21 cellular contexts compared by ENCODE assay signal in the genomic region with DNA sequence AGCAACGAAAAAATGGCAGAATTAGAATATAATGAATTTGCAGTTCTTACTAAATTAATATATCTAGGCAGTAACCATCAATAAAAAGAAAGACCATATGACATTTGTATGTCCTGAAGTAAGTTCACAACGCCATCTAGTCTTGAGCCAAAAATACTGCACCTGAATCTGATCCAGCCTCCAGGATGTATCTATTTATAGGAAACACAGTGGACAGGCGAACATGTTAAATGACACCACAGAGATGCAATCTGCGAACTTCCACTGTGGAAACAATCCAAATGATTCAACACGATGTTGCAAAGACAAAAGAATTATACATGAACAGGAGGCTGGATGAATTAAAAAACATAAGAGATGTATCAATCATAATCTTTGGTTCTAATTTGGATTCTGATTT.
"Had no signal": no experiment of that assay in that cellular context is flagged by ENCODE, and none has a peak within 500 bp of the region (broad histone marks: within the 10 kb centered on the region; RNA-seq: fewer than 3 reads in every experiment).

No MANE protein-coding gene starts in this region.

- H3K9me3 ChIP-seq: pancreas, testis had no signal

- H3K4me3 ChIP-seq: pancreas, testis had no signal

- H3K4me3 Mint-ChIP-seq: activated CD4-positive, alpha-beta memory T cell treated with anti-CD3 and anti-CD28 coated beads, Interleukin-2, amount 10 ng/mL, durations not matched to agents 7 days and 5 days; activated CD4-positive, alpha-beta T cell treated with anti-CD3 and anti-CD28 coated beads for 36 hours; activated naive CD8-positive, alpha-beta T cell treated with anti-CD3 and anti-CD28 coated beads, Interleukin-2, amount 10 ng/mL, durations not matched to agents 7 days and 5 days; activated T-cell treated with anti-CD3 and anti-CD28 coated beads, Interleukin-2, amount 50 U/mL, for 72 hours; effector memory CD8-positive, alpha-beta T cell; naive B cell; stimulated activated naive CD8-positive, alpha-beta T cell treated with anti-CD3 and anti-CD28 coated beads, Interleukin-15, amount 100 ng/mL, for 72 hours had no signal

- H3K36me3 ChIP-seq: pancreas had no signal

- H3K27ac ChIP-seq: pancreas, testis, VCaP had no signal

- H3K27me3 ChIP-seq: pancreas, testis had no signal

- H3K4me1 Mint-ChIP-seq: activated CD4-positive, alpha-beta memory T cell treated with anti-CD3 and anti-CD28 coated beads, Interleukin-2, amount 10 ng/mL, durations not matched to agents 7 days and 5 days; activated CD4-positive, alpha-beta T cell treated with anti-CD3 and anti-CD28 coated beads for 36 hours; activated naive CD8-positive, alpha-beta T cell treated with anti-CD3 and anti-CD28 coated beads, Interleukin-2, amount 10 ng/mL, durations not matched to agents 7 days and 5 days; naive B cell; stimulated activated naive CD8-positive, alpha-beta T cell treated with anti-CD3 and anti-CD28 coated beads, Interleukin-15, amount 100 ng/mL, for 72 hours had no signal

- H3K27me3 Mint-ChIP-seq: activated naive CD8-positive, alpha-beta T cell treated with anti-CD3 and anti-CD28 coated beads, Interleukin-2, amount 10 ng/mL, durations not matched to agents 7 days and 5 days; stimulated activated naive CD8-positive, alpha-beta T cell treated with anti-CD3 and anti-CD28 coated beads, Interleukin-15, amount 100 ng/mL, for 72 hours had no signal

- H3K27ac Mint-ChIP-seq: activated CD4-positive, alpha-beta memory T cell treated with anti-CD3 and anti-CD28 coated beads, Interleukin-2, amount 10 ng/mL, durations not matched to agents 7 days and 5 days; activated CD4-positive, alpha-beta T cell treated with anti-CD3 and anti-CD28 coated beads for 36 hours; activated naive CD8-positive, alpha-beta T cell treated with anti-CD3 and anti-CD28 coated beads, Interleukin-2, amount 10 ng/mL, durations not matched to agents 7 days and 5 days; activated T-cell treated with anti-CD3 and anti-CD28 coated beads, Interleukin-2, amount 50 U/mL, for 72 hours; effector memory CD8-positive, alpha-beta T cell; naive B cell; stimulated activated naive CD8-positive, alpha-beta T cell treated with anti-CD3 and anti-CD28 coated beads, Interleukin-15, amount 100 ng/mL, for 72 hours had no signal

- H3K4me1 ChIP-seq: pancreas, testis had no signal

- DNase-seq: activated CD4-positive, alpha-beta memory T cell treated with anti-CD3 and anti-CD28 coated beads, Interleukin-2, amount 10 ng/mL, durations not matched to agents 7 days and 5 days; activated CD4-positive, alpha-beta T cell treated with anti-CD3 and anti-CD28 coated beads for 36 hours; activated gamma-delta T cell treated with Interleukin-2 at 50 U/mL for 16 hours; activated naive CD8-positive, alpha-beta T cell treated with anti-CD3 and anti-CD28 coated beads, Interleukin-2, amount 10 ng/mL, durations not matched to agents 7 days and 5 days; activated T-cell treated with anti-CD3 and anti-CD28 coated beads, Interleukin-2, amount 50 U/mL, for 72 hours; aorta; caudate nucleus; cortex of kidney; effector memory CD8-positive, alpha-beta T cell; erythroblast; hypothalamus; kidney glomerular epithelial cell; midbrain; naive B cell; pancreas; stimulated activated CD4-positive, alpha-beta T cell treated with anti-CD3 and anti-CD28 coated beads, Interleukin-15, amount 100 ng/mL, for 24 hours; stimulated activated CD4-positive, alpha-beta T cell treated with anti-CD3 and anti-CD28 coated beads, Interleukin-4, amount 100 ng/mL, for 4 hours; stimulated activated naive CD8-positive, alpha-beta T cell treated with anti-CD3 and anti-CD28 coated beads, Interleukin-15, amount 100 ng/mL, for 72 hours; T1000; testis had no signal

- H3K36me3 Mint-ChIP-seq: activated naive CD8-positive, alpha-beta T cell treated with anti-CD3 and anti-CD28 coated beads, Interleukin-2, amount 10 ng/mL, durations not matched to agents 7 days and 5 days; naive B cell had no signal

- H3K9me3 Mint-ChIP-seq: effector memory CD8-positive, alpha-beta T cell; stimulated activated naive CD8-positive, alpha-beta T cell treated with anti-CD3 and anti-CD28 coated beads, Interleukin-15, amount 100 ng/mL, for 72 hours had no signal
